Comparison of ENCODE assay signal across 1 cellular context in the genomic region with DNA sequence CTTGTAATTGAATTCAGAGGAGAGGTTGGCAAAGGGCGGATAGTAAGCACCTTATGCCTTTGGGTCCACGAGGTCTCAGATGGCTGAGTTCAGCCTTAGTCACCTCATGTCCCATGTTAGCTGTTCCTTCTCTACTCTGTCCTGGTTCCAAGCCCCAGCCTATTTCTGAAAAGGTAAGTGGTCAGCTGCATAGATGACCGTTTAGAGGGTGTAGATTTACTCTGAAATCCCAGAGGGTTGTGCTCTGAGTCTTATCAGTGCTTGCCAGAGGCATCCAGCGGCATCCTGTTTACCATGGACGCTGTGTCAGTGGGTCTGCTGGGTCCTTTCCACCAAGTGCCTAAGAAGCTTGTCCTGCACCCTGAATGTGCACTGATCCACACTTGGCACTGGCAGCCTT.
A peak's percentile ranks its signal among the peaks of the same experiment; 100 is the strongest.
TF ChIP-seq lines count a peak whose summit lies in the region.

No MANE protein-coding gene starts in this region.

TF ChIP-seq in K562, 482 proteins besides CTCF, POLR2A, EP300 and RAD21 (continued from another document and continues in another):
- TF ChIP-seq RERE (CRISPR knock-in tag; IDR thresholded peaks at IDR 0.05; ENCODE audit: borderline replicate concordance) (no peak), TRIM24 (IDR thresholded peaks at IDR 0.05) (peak; percentile 52 to 71), TSC22D4 (tag; IDR thresholded peaks at IDR 0.05) (no peak), ELK3 (CRISPR knock-in tag; IDR thresholded peaks at IDR 0.05) (no peak), TAF15 (IDR thresholded peaks at IDR 0.05; ENCODE audit: low read depth, low read length) (no peak), SUPT5H (IDR thresholded peaks at IDR 0.05) (no peak), RBM34 (IDR thresholded peaks at IDR 0.05; ENCODE audit: borderline replicate concordance, insufficient read depth, low read length) (no peak), FOXA3 (CRISPR knock-in tag; conservative IDR thresholded peaks at IDR 0.05 in 1 of 2, IDR thresholded peaks at IDR 0.05 in 1 of 2) (no peak), CBX3 (IDR thresholded peaks at IDR 0.05; ENCODE audit: borderline replicate concordance in 1 of 2, low read length in 2 of 2) (no peak), TARDBP (IDR thresholded peaks at IDR 0.05) (no peak), HDAC2 (IDR thresholded peaks at IDR 0.05) (0 out of 2 replicates have a peak, but pooled peaks have one; percentile 35), GTF2E2 (tag; IDR thresholded peaks at IDR 0.05) (no peak), KDM2B (CRISPR knock-in tag; IDR thresholded peaks at IDR 0.05) (no peak), XRCC3 (IDR thresholded peaks at IDR 0.05) (no peak), BCOR (IDR thresholded peaks at IDR 0.05) (0 out of 2 replicates have a peak, but pooled peaks have one; percentile 10), PCBP1 (IDR thresholded peaks at IDR 0.05; ENCODE audit: low read depth, low read length, poor library complexity, severe bottlenecking) (no peak), TEAD1 (CRISPR knock-in tag; IDR thresholded peaks at IDR 0.05) (no peak), SAP30 (IDR thresholded peaks at IDR 0.05; ENCODE audit: borderline replicate concordance, insufficient read depth, low read depth, low read length, poor library complexity, severe bottlenecking) (no peak), POLR2B (IDR thresholded peaks at IDR 0.05; ENCODE audit: low read depth, partially characterized antibody) (no peak), L3MBTL2 (IDR thresholded peaks at IDR 0.05) (peak; percentile 55; the same call in 1 of the 2 replicates), ZNF277 (CRISPR knock-in tag; IDR thresholded peaks at IDR 0.05; ENCODE audit: borderline replicate concordance) (no peak), GABPA (tag; conservative IDR thresholded peaks at IDR 0.05; ENCODE audit: low read depth) (no peak), CLOCK (CRISPR knock-in tag; IDR thresholded peaks at IDR 0.05; ENCODE audit: borderline replicate concordance) (no peak), ZC3H11A (IDR thresholded peaks at IDR 0.05; ENCODE audit: low read depth, low read length) (no peak), BDP1 (IDR thresholded peaks at IDR 0.05; ENCODE audit: insufficient read depth, insufficient read length) (no peak), EP400 (IDR thresholded peaks at IDR 0.05) (peak; percentile 39; the same call in 1 of the 2 replicates), ZNF740 (CRISPR knock-in tag; IDR thresholded peaks at IDR 0.05) (no peak), ZNF740 (tag; IDR thresholded peaks at IDR 0.05) (no peak), VEZF1 (CRISPR knock-in tag; IDR thresholded peaks at IDR 0.05) (no peak), SMARCE1 (IDR thresholded peaks at IDR 0.05) (peak; percentile 62; the same call in 1 of the 2 replicates), PTRF (tag; IDR thresholded peaks at IDR 0.05) (no peak), XRCC4 (IDR thresholded peaks at IDR 0.05; ENCODE audit: extremely low read depth, insufficient read depth, insufficient read length) (no peak), IRF1 (CRISPR knock-in tag; IDR thresholded peaks at IDR 0.05; ENCODE audit: borderline replicate concordance) (no peak), ETV6 (IDR thresholded peaks at IDR 0.05; ENCODE audit: borderline replicate concordance in 1 of 2, low read depth in 2 of 2, low read length in 1 of 2) (no peak), ETV6 (CRISPR knock-in tag; IDR thresholded peaks at IDR 0.05; ENCODE audit: borderline replicate concordance) (no peak), RNF219 (CRISPR knock-in tag; IDR thresholded peaks at IDR 0.05) (no peak), ZNF347 (CRISPR knock-in tag; IDR thresholded peaks at IDR 0.05; ENCODE audit: low read depth) (no peak)
- TF ChIP-seq, protein P1, sequence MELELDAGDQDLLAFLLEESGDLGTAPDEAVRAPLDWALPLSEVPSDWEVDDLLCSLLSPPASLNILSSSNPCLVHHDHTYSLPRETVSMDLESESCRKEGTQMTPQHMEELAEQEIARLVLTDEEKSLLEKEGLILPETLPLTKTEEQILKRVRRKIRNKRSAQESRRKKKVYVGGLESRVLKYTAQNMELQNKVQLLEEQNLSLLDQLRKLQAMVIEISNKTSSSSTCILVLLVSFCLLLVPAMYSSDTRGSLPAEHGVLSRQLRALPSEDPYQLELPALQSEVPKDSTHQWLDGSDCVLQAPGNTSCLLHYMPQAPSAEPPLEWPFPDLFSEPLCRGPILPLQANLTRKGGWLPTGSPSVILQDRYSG (tag; conservative IDR thresholded peaks at IDR 0.05; ENCODE audit: low read depth), result no peak
- TF ChIP-seq, protein P2, sequence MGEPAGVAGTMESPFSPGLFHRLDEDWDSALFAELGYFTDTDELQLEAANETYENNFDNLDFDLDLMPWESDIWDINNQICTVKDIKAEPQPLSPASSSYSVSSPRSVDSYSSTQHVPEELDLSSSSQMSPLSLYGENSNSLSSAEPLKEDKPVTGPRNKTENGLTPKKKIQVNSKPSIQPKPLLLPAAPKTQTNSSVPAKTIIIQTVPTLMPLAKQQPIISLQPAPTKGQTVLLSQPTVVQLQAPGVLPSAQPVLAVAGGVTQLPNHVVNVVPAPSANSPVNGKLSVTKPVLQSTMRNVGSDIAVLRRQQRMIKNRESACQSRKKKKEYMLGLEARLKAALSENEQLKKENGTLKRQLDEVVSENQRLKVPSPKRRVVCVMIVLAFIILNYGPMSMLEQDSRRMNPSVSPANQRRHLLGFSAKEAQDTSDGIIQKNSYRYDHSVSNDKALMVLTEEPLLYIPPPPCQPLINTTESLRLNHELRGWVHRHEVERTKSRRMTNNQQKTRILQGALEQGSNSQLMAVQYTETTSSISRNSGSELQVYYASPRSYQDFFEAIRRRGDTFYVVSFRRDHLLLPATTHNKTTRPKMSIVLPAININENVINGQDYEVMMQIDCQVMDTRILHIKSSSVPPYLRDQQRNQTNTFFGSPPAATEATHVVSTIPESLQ (CRISPR knock-in tag; IDR thresholded peaks at IDR 0.05), result no peak
- TF ChIP-seq, protein P3, sequence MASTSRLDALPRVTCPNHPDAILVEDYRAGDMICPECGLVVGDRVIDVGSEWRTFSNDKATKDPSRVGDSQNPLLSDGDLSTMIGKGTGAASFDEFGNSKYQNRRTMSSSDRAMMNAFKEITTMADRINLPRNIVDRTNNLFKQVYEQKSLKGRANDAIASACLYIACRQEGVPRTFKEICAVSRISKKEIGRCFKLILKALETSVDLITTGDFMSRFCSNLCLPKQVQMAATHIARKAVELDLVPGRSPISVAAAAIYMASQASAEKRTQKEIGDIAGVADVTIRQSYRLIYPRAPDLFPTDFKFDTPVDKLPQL (IDR thresholded peaks at IDR 0.05; ENCODE audit: extremely low read depth, insufficient read length), result no peak
